ENCODE assay signal across 8 cellular contexts in the genomic region with DNA sequence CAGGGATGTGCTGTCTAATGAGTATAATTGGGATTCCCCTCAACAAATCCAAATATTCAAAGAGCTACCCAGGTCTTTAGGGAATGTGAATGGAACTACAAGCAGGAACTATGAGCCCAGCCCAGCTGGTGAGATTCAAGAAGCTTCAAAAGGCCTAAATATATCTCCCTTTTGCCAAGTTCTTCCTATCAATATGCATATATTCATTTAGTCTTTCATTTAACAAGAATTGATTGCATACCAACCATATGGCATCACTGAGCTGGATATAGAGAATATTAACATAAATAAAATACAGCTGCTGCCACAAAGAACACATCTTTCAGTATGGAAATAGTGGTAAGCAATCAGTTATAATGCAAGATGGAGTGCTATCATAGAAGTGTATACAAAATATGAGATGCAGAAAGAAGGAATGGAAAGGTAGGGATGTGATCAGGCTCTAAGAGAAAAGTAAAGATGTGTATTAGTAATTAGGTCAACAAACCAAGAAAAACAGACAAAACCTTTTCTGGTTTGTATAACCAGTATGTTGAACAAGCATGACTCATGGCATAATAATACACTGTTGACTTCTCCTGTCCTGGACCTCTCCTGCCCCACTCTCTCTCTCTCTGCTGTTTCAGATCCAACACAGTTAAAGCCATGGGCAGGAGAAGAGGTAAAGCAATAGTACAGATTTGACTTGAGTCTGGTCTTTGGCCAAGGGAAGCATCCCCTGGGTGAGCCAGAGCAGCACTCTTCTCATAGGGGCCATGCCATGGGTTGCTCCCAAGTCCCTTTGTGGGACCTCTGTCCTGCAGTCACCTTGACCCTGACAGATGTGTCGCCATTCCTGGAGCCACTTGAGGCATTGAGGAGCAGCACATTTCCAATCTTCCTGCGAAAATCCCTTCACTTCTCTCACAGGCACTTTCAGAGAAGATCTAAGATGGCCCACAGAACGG. TPM values are rescaled to one million over a fixed set of nuclear protein-coding genes. Genes with fewer than 3 reads are reported as not detected.
DNase-seq lines count a peak whose midpoint lies in the region; ATAC-seq and TF ChIP-seq lines count a peak whose summit lies in the region.

No MANE protein-coding gene starts in this region.

- H3K4me3 ChIP-seq in HCT116 (replicated peaks in 1 of 2; ENCODE audit: low read depth in 1 of 2, low read length in 2 of 2) (peak overlapping the region in 1 of 2 experiments; percentile 37; a peak in 1 of 4 replicates), right atrium auricular region (no peak overlapping the region), smooth muscle cell (no peak overlapping the region), BE2C (ENCODE audit: low read depth, low read length) (no peak overlapping the region)

- H3K9me2 ChIP-seq in HCT116 (ENCODE audit: insufficient read depth) = no peaks in the 10 kb centered on the region

- H3K36me3 ChIP-seq in HCT116 (ENCODE audit: control insufficient read depth in 1 of 2, insufficient read depth in 2 of 2, low read length in 2 of 2) (no peaks in the 10 kb centered on the region), right atrium auricular region (no peaks in the 10 kb centered on the region), smooth muscle cell (ENCODE audit: low read depth) (no peaks in the 10 kb centered on the region), BE2C (no peaks in the 10 kb centered on the region)

- H2AFZ ChIP-seq in HCT116 (ENCODE audit: low read depth, low read length, poor library complexity, severe bottlenecking) (no peak overlapping the region), smooth muscle cell (ENCODE audit: low read depth) (no peak overlapping the region)

- POLR2A ChIA-PET in HCT116 (lab: Charles Lee) = no interaction called here

- no peak for TF ChIP-seq POLR2A in HCT116 (IDR thresholded peaks at IDR 0.05; ENCODE audit: borderline replicate concordance, extremely low read depth, insufficient read depth, insufficient read length)

- H3K27me3 ChIP-seq in HCT116 (ENCODE audit: insufficient read depth, low read length) (no peaks in the 10 kb centered on the region), right atrium auricular region (no peaks in the 10 kb centered on the region), smooth muscle cell (ENCODE audit: low read depth) (no peaks in the 10 kb centered on the region), BE2C (no peaks in the 10 kb centered on the region)

- H3K4me2 ChIP-seq in HCT116 (ENCODE audit: low read length) (peak overlapping the region; percentile 73), smooth muscle cell (peak overlapping the region; percentile 65)

- H3K9ac ChIP-seq in HCT116 (ENCODE audit: low read length) (peak overlapping the region; percentile 53), smooth muscle cell (ENCODE audit: low read depth) (peak overlapping the region; percentile 80)

- BruUV-seq in HCT116 (replicated peaks; lab: Mats Ljungman, UMichigan) = no TSS peak

- H3K79me2 ChIP-seq in HCT116 (ENCODE audit: insufficient read depth, low read length) (no peaks in the 10 kb centered on the region), smooth muscle cell (ENCODE audit: low read depth) (no peaks in the 10 kb centered on the region)

- H3K9me3 ChIP-seq in HCT116 (ENCODE audit: control insufficient read depth in 1 of 2, insufficient read depth in 1 of 2, low read depth in 1 of 2, low read length in 2 of 2) = no peaks in the 10 kb centered on the region
- H3K9me3 ChIP-seq in right atrium auricular region = no peaks in the 10 kb centered on the region
- no peaks in the 10 kb centered on the region for H3K9me3 ChIP-seq in smooth muscle cell (replicated peaks; ENCODE audit: low read depth)
- no peaks in the 10 kb centered on the region for H3K9me3 ChIP-seq in BE2C

- RAD21 ChIA-PET in HCT116 (lab: Charles Lee; ENCODE audit: low non-redundant PET in 1 of 2, low total read pairs in 2 of 2, uncharacterized antibody in 2 of 2, unreplicated experiment in 2 of 2) = no interaction called here

- TF ChIP-seq CTCF in HCT116 (IDR thresholded peaks at IDR 0.05 in 2 of 3, conservative IDR thresholded peaks at IDR 0.05 in 1 of 3; ENCODE audit: borderline replicate concordance in 1 of 3, insufficient read depth in 1 of 3, low read depth in 2 of 3, low read length in 2 of 3) (no peak), right atrium auricular region (IDR thresholded peaks at IDR 0.05) (no peak), smooth muscle cell (IDR thresholded peaks at IDR 0.05; ENCODE audit: borderline replicate concordance, insufficient read depth, poor library complexity, severe bottlenecking) (no peak), BE2C (IDR thresholded peaks at IDR 0.05; ENCODE audit: low read depth, low read length) (no peak)

- ATAC-seq in HCT116 = no peak

- TF ChIP-seq RAD21 in HCT116 (IDR thresholded peaks at IDR 0.05; ENCODE audit: low read depth) = no peak

- DNase-seq in HCT116 (ENCODE audit: low read depth, low spot score) = no peak
- DNase-seq in amniotic epithelial cell (ENCODE audit: low read depth) = peak; percentile 82
- no peak for DNase-seq in right atrium auricular region (ENCODE audit: low spot score)
- DNase-seq in smooth muscle cell (lab: John Stamatoyannopoulos, UW; ENCODE audit: unreplicated experiment) = no peak
- DNase-seq in NCI-H748 treated with DMSO at 0.1 percent for 48 hours (lab: John Stamatoyannopoulos, UW) = no peak
- no peak for DNase-seq in BE2C
- DNase-seq in inferior parietal cortex (ENCODE audit: extremely low spot score) = no peak
- DNase-seq in stimulated activated CD4-positive, alpha-beta T cell treated with anti-CD3 and anti-CD28 coated beads, Interleukin-4, amount 100 ng/mL, for 4 hours = no peak

- H3K27ac ChIP-seq in HCT116 (ENCODE audit: low read depth, low read length) = peak overlapping the region; percentile 87
- peak overlapping the region; percentile 79 to 90 for H3K27ac ChIP-seq in right atrium auricular region
- peak overlapping the region; percentile 98 for H3K27ac ChIP-seq in smooth muscle cell (ENCODE audit: low read depth)

- WGBS in smooth muscle cell (ENCODE audit: low lambda C conversion rate) = 78% methylated on average over 3 of the region's 3 CpGs

- no peaks in the 10 kb centered on the region for H4K20me1 ChIP-seq in HCT116 (ENCODE audit: insufficient read depth)
- H4K20me1 ChIP-seq in smooth muscle cell (ENCODE audit: low read depth) = no peaks in the 10 kb centered on the region

- H3K4me1 ChIP-seq in HCT116 (ENCODE audit: control insufficient read depth in 1 of 2, insufficient read depth in 2 of 2, low read length in 2 of 2) (peaks cover 60 to 77% of the 10 kb centered on the region in 2 experiments), right atrium auricular region (peaks cover 0 to 55% of the 10 kb centered on the region in 2 donors), smooth muscle cell (ENCODE audit: low read depth) (peaks cover 23% of the 10 kb centered on the region), BE2C (peaks cover 6% of the 10 kb centered on the region)

- intact Hi-C loops in HCT116 (cut with micrococcal nuclease) = loop anchor here (5.0 kb wide), 2 partner anchors 61 to 219 kb away; partner anchors contain the start of gene PRSS23

- CTCF ChIA-PET in HCT116 (lab: Charles Lee) = interaction anchor here (1.0 kb wide), 1 partner anchor 66 kb away, joined by 3 read pairs; no protein-coding TSS in a partner anchor

- peaks cover 31% of the 10 kb centered on the region for H3F3A ChIP-seq in smooth muscle cell (ENCODE audit: low read depth)

TF ChIP-seq in HCT116, 20 proteins besides CTCF, POLR2A, EP300 and RAD21:
- TF ChIP-seq YY1 (IDR thresholded peaks at IDR 0.05; ENCODE audit: extremely low read depth, insufficient replicate concordance, low read depth, low read length) (no peak), SIN3A (IDR thresholded peaks at IDR 0.05; ENCODE audit: low read depth) (0 out of 2 replicates have a peak, but pooled peaks have one; percentile 29), TCF7L2 (IDR thresholded peaks at IDR 0.05; ENCODE audit: borderline replicate concordance, extremely low read depth, insufficient read depth, insufficient read length) (no peak), CBX3 (IDR thresholded peaks at IDR 0.05; ENCODE audit: low read depth) (peak; percentile 67; the same call in 1 of the 2 replicates), JUND (IDR thresholded peaks at IDR 0.05) (peak; percentile 79), SRF (IDR thresholded peaks at IDR 0.05; ENCODE audit: low read depth) (0 out of 2 replicates have a peak, but pooled peaks have one; percentile 9), SP1 (IDR thresholded peaks at IDR 0.05; ENCODE audit: low read depth) (peak; percentile 74), CEBPB (IDR thresholded peaks at IDR 0.05; ENCODE audit: low read depth) (peak; percentile 28; the same call in 1 of the 2 replicates), ZFX (IDR thresholded peaks at IDR 0.05) (no peak), POLR2AphosphoS5 (IDR thresholded peaks at IDR 0.05; ENCODE audit: low read depth, low read length) (no peak), FOSL1 (IDR thresholded peaks at IDR 0.05; ENCODE audit: low read depth) (peak; percentile 81)
- TF ChIP-seq, protein P1, sequence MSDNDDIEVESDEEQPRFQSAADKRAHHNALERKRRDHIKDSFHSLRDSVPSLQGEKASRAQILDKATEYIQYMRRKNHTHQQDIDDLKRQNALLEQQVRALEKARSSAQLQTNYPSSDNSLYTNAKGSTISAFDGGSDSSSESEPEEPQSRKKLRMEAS (IDR thresholded peaks at IDR 0.05) = no peak; the same call in 1 of the 2 replicates

RNA-seq across cellular contexts. Expression of gene PRSS23, which starts 58.6 kb away (rescaled TPM):
- total RNA-seq in HCT116 (2021; ENCODE audit: unreplicated experiment) (3.8 TPM), right atrium auricular region (10 to 100 TPM; 22.1 to 41.4 TPM), smooth muscle cell (123 and 132 TPM in 2 replicates)
- polyA plus RNA-seq in HCT116 (2012) = 1.6 and 2.0 TPM in 2 replicates
- 156 and 223 TPM in 2 replicates for polyA plus RNA-seq in smooth muscle cell
- polyA plus RNA-seq in BE2C (2012; ENCODE audit: insufficient read depth, insufficient read length, low read depth) = 0.49 TPM
